In genomic region chr9:128903871-128904371, GRCh38 we compare ENCODE assay signal across 1 cellular context.
A peak's percentile ranks its signal among the peaks of the same experiment; 100 is the strongest.
TF ChIP-seq lines count a peak whose summit lies in the region.

No MANE protein-coding gene starts in this region.

TF ChIP-seq in HCT116, 20 proteins besides CTCF, POLR2A, EP300 and RAD21:
- TF ChIP-seq TCF7L2 (IDR thresholded peaks at IDR 0.05; ENCODE audit: borderline replicate concordance, extremely low read depth, insufficient read depth, insufficient read length) (no peak), JUND (IDR thresholded peaks at IDR 0.05) (peak; percentile 17; the same call in 1 of the 2 replicates), CEBPB (IDR thresholded peaks at IDR 0.05; ENCODE audit: low read depth) (no peak), YY1 (IDR thresholded peaks at IDR 0.05; ENCODE audit: extremely low read depth, insufficient replicate concordance, low read depth, low read length) (no peak), EGR1 (IDR thresholded peaks at IDR 0.05; ENCODE audit: low read depth) (no peak)
TF ChIP-seq in HCT116: peak in this region for 1.
